Comparison of ENCODE assay signal across 19 cellular contexts in the genomic region with DNA sequence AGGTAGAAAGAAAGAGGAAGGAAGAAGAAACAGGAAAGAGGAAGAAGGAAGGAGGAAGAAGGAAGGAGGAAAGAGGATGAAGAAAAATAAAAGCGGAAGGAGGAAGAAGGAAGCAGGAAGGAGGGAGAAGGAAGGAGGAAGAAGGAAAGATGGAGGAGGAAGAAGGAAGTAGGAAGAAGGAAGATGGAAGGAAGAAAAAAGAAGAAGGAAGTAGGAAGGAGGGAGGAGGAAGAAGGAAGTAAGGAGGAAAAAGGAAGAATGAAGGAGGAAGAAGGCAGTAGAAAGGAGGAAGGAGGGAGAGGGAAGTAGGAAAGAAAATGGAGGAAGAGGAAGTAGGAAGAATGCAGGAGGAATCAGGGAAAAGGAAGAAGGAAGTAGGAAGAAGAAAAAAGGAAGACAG.
A peak's percentile ranks its signal among the peaks of the same experiment; 100 is the strongest.
DNase-seq lines count a peak whose midpoint lies in the region; ATAC-seq, FAIRE-seq and TF ChIP-seq lines count a peak whose summit lies in the region.
"Had no signal": no experiment of that assay in that cellular context is flagged by ENCODE, and none has a peak within 500 bp of the region (broad histone marks: within the 10 kb centered on the region; RNA-seq: fewer than 3 reads in every experiment).

No MANE protein-coding gene starts in this region.

- no peak for TF ChIP-seq RAD21 in HepG2 (CRISPR knock-in tag; IDR thresholded peaks at IDR 0.05)

- BruUV-seq in HepG2 (replicated peaks; lab: Mats Ljungman, UMichigan), result no TSS peak

- CTCF ChIA-PET in HepG2 (lab: Yijun Ruan, JAX; ENCODE audit: low intra/inter-chr PET ratio, low total read pairs), result no interaction called here

- H3K9me3 ChIP-seq in HepG2 (ENCODE audit: low read length), result no peaks in the 10 kb centered on the region
- no peaks in the 10 kb centered on the region for H3K9me3 ChIP-seq in right lobe of liver
- H3K9me3 ChIP-seq in SU-DHL-6 (ENCODE audit: insufficient read depth, low read length), result no peaks in the 10 kb centered on the region
- no peaks in the 10 kb centered on the region for H3K9me3 ChIP-seq in right atrium auricular region

- no peaks in the 10 kb centered on the region for H3K9me2 ChIP-seq in SU-DHL-6 (replicated peaks; ENCODE audit: insufficient read depth, low read length)

- H3K4me3 ChIP-seq in HepG2 (replicated peaks in 1 of 3; ENCODE audit: insufficient read depth in 1 of 3, low read depth in 2 of 3, low read length in 3 of 3) (no peak overlapping the region), right lobe of liver (no peak overlapping the region), SU-DHL-6 (ENCODE audit: insufficient read depth, low read length, poor library complexity, severe bottlenecking) (no peak overlapping the region), right atrium auricular region (no peak overlapping the region)
- H3K4me3 ChIP-seq: BLaER1 treated with 17β-estradiol and CSF1 and Interleukin-3, amounts not matched to agents 10 nM and 100 nM; GM23338 had no signal

- peaks cover 2 to 7% of the 10 kb centered on the region in 2 donors for H3K9me3 Mint-ChIP-seq in effector memory CD8-positive, alpha-beta T cell
- peaks cover 8% of the 10 kb centered on the region for H3K9me3 Mint-ChIP-seq in stimulated activated memory B cell treated with anti-CD40 and anti-IgM and Interleukin-4, amounts not matched to agents 10 μg/mL and 1 μg/mL and 100 μg/mL, for 72 hours
- H3K9me3 Mint-ChIP-seq: GM23338 had no signal

- no peak for TF ChIP-seq CTCF in HepG2 (CRISPR knock-in tag; IDR thresholded peaks at IDR 0.05)
- no peak for TF ChIP-seq CTCF in right lobe of liver (IDR thresholded peaks at IDR 0.05)
- no peak for TF ChIP-seq CTCF in SU-DHL-6 (IDR thresholded peaks at IDR 0.05; ENCODE audit: insufficient read depth, low read length, poor library complexity, severe bottlenecking)
- no peak for TF ChIP-seq CTCF in right atrium auricular region (IDR thresholded peaks at IDR 0.05)

- ATAC-seq in HepG2 (no peak), right lobe of liver (no peak), HG03460 (IDR thresholded peaks at IDR 0.05; ENCODE audit: unreplicated experiment) (no peak)
- no peak for ATAC-seq in effector memory CD8-positive, alpha-beta T cell (replicated peaks)
- no peak for ATAC-seq in stimulated activated memory B cell treated with anti-CD40 and anti-IgM and Interleukin-4, amounts not matched to agents 10 μg/mL and 1 μg/mL and 100 μg/mL, for 72 hours
- ATAC-seq: GM23338 had no signal

- peaks cover 4% of the 10 kb centered on the region for H3K36me3 Mint-ChIP-seq in effector memory CD8-positive, alpha-beta T cell (ENCODE audit: insufficient read depth)
- peaks cover 6% of the 10 kb centered on the region for H3K36me3 Mint-ChIP-seq in stimulated activated memory B cell treated with anti-CD40 and anti-IgM and Interleukin-4, amounts not matched to agents 10 μg/mL and 1 μg/mL and 100 μg/mL, for 72 hours

- POLR2A ChIA-PET in HepG2 (lab: Yijun Ruan, JAX), result no interaction called here

- H3K4me2 ChIP-seq in HepG2 (ENCODE audit: low read depth, low read length) (no peak overlapping the region), SU-DHL-6 (ENCODE audit: low read depth, low read length, poor library complexity, severe bottlenecking) (no peak overlapping the region)
- H3K4me2 ChIP-seq: BLaER1 treated with 17β-estradiol and CSF1 and Interleukin-3, amounts not matched to agents 10 nM and 100 nM; GM23338 had no signal

- H3K9ac ChIP-seq in HepG2 (ENCODE audit: insufficient read depth, low read depth, low read length) (no peak overlapping the region), SU-DHL-6 (ENCODE audit: low read length) (no peak overlapping the region)
- H3K9ac ChIP-seq: BLaER1 treated with 17β-estradiol and CSF1 and Interleukin-3, amounts not matched to agents 10 nM and 100 nM had no signal

- H3K36me3 ChIP-seq in HepG2 (replicated peaks in 1 of 2; ENCODE audit: control insufficient read depth in 1 of 2, insufficient read depth in 2 of 2, low read length in 2 of 2), result no peaks in the 10 kb centered on the region
- no peaks in the 10 kb centered on the region for H3K36me3 ChIP-seq in right lobe of liver
- no peaks in the 10 kb centered on the region for H3K36me3 ChIP-seq in SU-DHL-6 (ENCODE audit: low read length)
- no peaks in the 10 kb centered on the region for H3K36me3 ChIP-seq in right atrium auricular region
- H3K36me3 ChIP-seq: BLaER1 treated with 17β-estradiol and CSF1 and Interleukin-3, amounts not matched to agents 10 nM and 100 nM had no signal

- peak overlapping the region; percentile 15 to 44 for H3K27ac Mint-ChIP-seq in effector memory CD8-positive, alpha-beta T cell
- peak overlapping the region; percentile 72 for H3K27ac Mint-ChIP-seq in stimulated activated memory B cell treated with anti-CD40 and anti-IgM and Interleukin-4, amounts not matched to agents 10 μg/mL and 1 μg/mL and 100 μg/mL, for 72 hours
- H3K27ac Mint-ChIP-seq: CD4-positive, alpha-beta T cell; GM23338 had no signal

- intact Hi-C loops in HepG2 (cut with micrococcal nuclease; ENCODE audit: unreplicated experiment) (no loop called here), right lobe of liver (cut with DNase I) (no loop called here)

- WGBS in HepG2 (ENCODE audit: low lambda C conversion rate), result 98% methylated on average over 1 of the region's 1 CpG
- WGBS in right lobe of liver (ENCODE audit: insufficient coverage, low coverage, low lambda C conversion rate, missing lambda C conversion rate), result 88% methylated on average over 1 of the region's 1 CpG

- TF ChIP-seq EP300 in HepG2 (IDR thresholded peaks at IDR 0.05; ENCODE audit: low read depth in 2 of 2, low read length in 2 of 2), result no peak
- TF ChIP-seq EP300 in HepG2 (CRISPR knock-in tag; IDR thresholded peaks at IDR 0.05; ENCODE audit: borderline replicate concordance), result no peak

- peaks cover 10% of the 10 kb centered on the region for H3K4me1 ChIP-seq in HepG2 (ENCODE audit: insufficient read depth, low read length)
- H3K4me1 ChIP-seq in right lobe of liver, result peaks cover 0 to 9% (median 4%) of the 10 kb centered on the region in 4 donors
- H3K4me1 ChIP-seq in right atrium auricular region, result no peaks in the 10 kb centered on the region

- H3K4me1 Mint-ChIP-seq in effector memory CD8-positive, alpha-beta T cell (ENCODE audit: low read depth in 2 of 2), result peaks cover 3 to 4% of the 10 kb centered on the region in 2 donors
- no peaks in the 10 kb centered on the region for H3K4me1 Mint-ChIP-seq in stimulated activated memory B cell treated with anti-CD40 and anti-IgM and Interleukin-4, amounts not matched to agents 10 μg/mL and 1 μg/mL and 100 μg/mL, for 72 hours

- H3K27me3 Mint-ChIP-seq in effector memory CD8-positive, alpha-beta T cell, result peaks cover 0 to 7% of the 10 kb centered on the region in 2 donors
- no peaks in the 10 kb centered on the region for H3K27me3 Mint-ChIP-seq in stimulated activated memory B cell treated with anti-CD40 and anti-IgM and Interleukin-4, amounts not matched to agents 10 μg/mL and 1 μg/mL and 100 μg/mL, for 72 hours
- H3K27me3 Mint-ChIP-seq: CD4-positive, alpha-beta T cell had no signal

- H4K20me1 ChIP-seq in HepG2 (ENCODE audit: insufficient read depth, low read length), result no peaks in the 10 kb centered on the region
- H4K20me1 ChIP-seq in SU-DHL-6 (ENCODE audit: low read depth, low read length), result no peaks in the 10 kb centered on the region
- H4K20me1 ChIP-seq: BLaER1 treated with 17β-estradiol and CSF1 and Interleukin-3, amounts not matched to agents 10 nM and 100 nM had no signal

- in situ Hi-C loops in HepG2 (cut with HindIII; ENCODE audit: extremely low pct_ligation_motif_present, low pct_unique_long_range_greater_than_20kb), result no loop called here

- H3K27ac ChIP-seq in HepG2 (ENCODE audit: extremely low read length, insufficient read depth, low read length) (no peak overlapping the region), right lobe of liver (no peak overlapping the region), SU-DHL-6 (ENCODE audit: low read depth, low read length) (no peak overlapping the region), right atrium auricular region (no peak overlapping the region)
- H3K27ac ChIP-seq: BLaER1 treated with 17β-estradiol and CSF1 and Interleukin-3, amounts not matched to agents 10 nM and 100 nM had no signal

- H3K27me3 ChIP-seq in HepG2 (ENCODE audit: control insufficient read depth in 1 of 2, insufficient read depth in 2 of 2, low read length in 2 of 2) (no peaks in the 10 kb centered on the region), right lobe of liver (no peaks in the 10 kb centered on the region), SU-DHL-6 (ENCODE audit: low read length) (no peaks in the 10 kb centered on the region), right atrium auricular region (no peaks in the 10 kb centered on the region)
- H3K27me3 ChIP-seq: BLaER1 treated with 17β-estradiol and CSF1 and Interleukin-3, amounts not matched to agents 10 nM and 100 nM had no signal

- H3K4me3 Mint-ChIP-seq in effector memory CD8-positive, alpha-beta T cell, result no peak overlapping the region
- no peak overlapping the region for H3K4me3 Mint-ChIP-seq in stimulated activated memory B cell treated with anti-CD40 and anti-IgM and Interleukin-4, amounts not matched to agents 10 μg/mL and 1 μg/mL and 100 μg/mL, for 72 hours
- H3K4me3 Mint-ChIP-seq: CD4-positive, alpha-beta T cell; GM23338 had no signal

- no peaks in the 10 kb centered on the region for H3K79me2 ChIP-seq in HepG2 (ENCODE audit: insufficient read depth, low read length)
- H3K79me2 ChIP-seq in SU-DHL-6 (ENCODE audit: insufficient read depth, low read length), result no peaks in the 10 kb centered on the region

- no peak for TF ChIP-seq POLR2A in HepG2 (IDR thresholded peaks at IDR 0.05; ENCODE audit: insufficient read depth in 1 of 2, low read depth in 2 of 2, low read length in 2 of 2)
- no peak for TF ChIP-seq POLR2A in right lobe of liver (IDR thresholded peaks at IDR 0.05)

- FAIRE-seq in HepG2 (lab: Jason Lieb, UNC), result no peak
- FAIRE-seq: G401.6, GM12891, HTR-8/SVneo had no signal

- H3F3A ChIP-seq in SU-DHL-6 (ENCODE audit: insufficient read depth), result no peaks in the 10 kb centered on the region; the same call in 1 of the 2 replicates

- DNase-seq in HepG2 (ENCODE audit: low spot score), result no peak
- DNase-seq in right lobe of liver, result no peak
- no peak for DNase-seq in effector memory CD8-positive, alpha-beta T cell
- DNase-seq in NCI-H2171 (lab: John Stamatoyannopoulos, UW), result no peak
- DNase-seq in right atrium auricular region (ENCODE audit: low spot score), result no peak
- DNase-seq: 8988T; AML-193; CD4-positive, alpha-beta T cell; DMS79; EL; H7 had no signal

- no peak overlapping the region for H2AFZ ChIP-seq in HepG2 (ENCODE audit: low read length)
- peak overlapping the region; percentile 69 for H2AFZ ChIP-seq in SU-DHL-6 (ENCODE audit: low read depth, low read length, severe bottlenecking)
- H2AFZ ChIP-seq: GM23338 had no signal

TF ChIP-seq in HepG2, 621 proteins besides CTCF, POLR2A, EP300 and RAD21 (continues in another document):
- TF ChIP-seq ZNF670 (CRISPR knock-in tag; IDR thresholded peaks at IDR 0.05; ENCODE audit: borderline replicate concordance), result no peak
